ENCODE assay signal across 8 cellular contexts in genomic region chr1:1726088-1726487, GRCh38. TPM values are rescaled to one million over a fixed set of nuclear protein-coding genes. Genes with fewer than 3 reads are reported as not detected.
A peak's percentile ranks its signal among the peaks of the same experiment; 100 is the strongest.
DNase-seq lines count a peak whose midpoint lies in the region; ATAC-seq and TF ChIP-seq lines count a peak whose summit lies in the region.
"Not testable (repeated sequence)": the region's sequence is repeated elsewhere in the genome, so short reads cannot be mapped to it uniquely, and the experiment has no call there.

No MANE protein-coding gene starts in this region.

- peak overlapping the region; percentile 47 for H3K27ac Mint-ChIP-seq in CD4-positive, alpha-beta T cell
- H3K27ac Mint-ChIP-seq in activated CD4-positive, alpha-beta T cell treated with anti-CD3 and anti-CD28 coated beads, Interleukin-2, amount 10 ng/mL, durations not matched to agents 7 days and 5 days: peak overlapping the region; percentile 87
- peak overlapping the region; percentile 66 for H3K27ac Mint-ChIP-seq in activated T-helper 17 cell treated with anti-CD3 and anti-CD28 coated beads, Interleukin-2, amount 50 U/mL, for 72 hours
- H3K27ac Mint-ChIP-seq in brain: peak overlapping the region in 2 of 5 experiments; percentile 57 to 88
- H3K27ac Mint-ChIP-seq in nephron: peak overlapping the region in 1 of 3 experiments; percentile 46
- H3K27ac Mint-ChIP-seq in stimulated activated naive B cell treated with anti-CD40 and anti-IgM and Interleukin-4, amounts not matched to agents 10 μg/mL and 1 μg/mL and 100 μg/mL, for 72 hours: not testable (repeated sequence)

- not testable (repeated sequence) for H3K27me3 ChIP-seq in CD4-positive, alpha-beta T cell (ENCODE audit: control insufficient read depth, insufficient read depth, low read length); SJCRH30

- H3K27ac ChIP-seq in CD4-positive, alpha-beta T cell (ENCODE audit: low read depth, low read length): not testable (repeated sequence)
- H3K27ac ChIP-seq in SJCRH30: peak overlapping the region; percentile 98

- H3K4me1 Mint-ChIP-seq in CD4-positive, alpha-beta T cell (ENCODE audit: low read depth): peaks cover 20% of the 10 kb centered on the region
- peaks cover 37% of the 10 kb centered on the region for H3K4me1 Mint-ChIP-seq in activated CD4-positive, alpha-beta T cell treated with anti-CD3 and anti-CD28 coated beads, Interleukin-2, amount 10 ng/mL, durations not matched to agents 7 days and 5 days
- not testable (repeated sequence) for H3K4me1 Mint-ChIP-seq in activated T-helper 17 cell treated with anti-CD3 and anti-CD28 coated beads, Interleukin-2, amount 50 U/mL, for 72 hours; nephron; stimulated activated naive B cell treated with anti-CD40 and anti-IgM and Interleukin-4, amounts not matched to agents 10 μg/mL and 1 μg/mL and 100 μg/mL, for 72 hours
- peaks cover 16% of the 10 kb centered on the region for H3K4me1 Mint-ChIP-seq in brain

- POLR2A ChIA-PET in CD4-positive, alpha-beta T cell (lab: Charles Lee): interaction anchor here (0.8 kb wide), 1 partner anchor 67 kb away, joined by 3 read pairs; no protein-coding TSS in a partner anchor
- POLR2A ChIA-PET in activated CD4-positive, alpha-beta T cell treated with anti-CD3 and anti-CD28 coated beads, Interleukin-2, amount 10 ng/mL, durations not matched to agents 7 days and 5 days (lab: Charles Lee): not testable (repeated sequence)

- H3K4me3 ChIP-seq in SJCRH30: not testable (repeated sequence)

- not testable (repeated sequence) for TF ChIP-seq CTCF in CD4-positive, alpha-beta T cell (IDR thresholded peaks at IDR 0.05); brain (conservative IDR thresholded peaks at IDR 0.05); nephron (IDR thresholded peaks at IDR 0.05; ENCODE audit: unreplicated experiment in 3 of 3)

- not testable (repeated sequence) for ATAC-seq in CD4-positive, alpha-beta T cell (ENCODE audit: poor library complexity); activated T-helper 17 cell treated with anti-CD3 and anti-CD28 coated beads, Interleukin-2, amount 50 U/mL, for 72 hours (replicated peaks); stimulated activated naive B cell treated with anti-CD40 and anti-IgM and Interleukin-4, amounts not matched to agents 10 μg/mL and 1 μg/mL and 100 μg/mL, for 72 hours (replicated peaks)

- CTCF ChIA-PET in CD4-positive, alpha-beta T cell (lab: Charles Lee); activated CD4-positive, alpha-beta T cell treated with anti-CD3 and anti-CD28 coated beads, Interleukin-2, amount 10 ng/mL, durations not matched to agents 7 days and 5 days (lab: Charles Lee): not testable (repeated sequence)

- peaks cover 21% of the 10 kb centered on the region for H3K36me3 Mint-ChIP-seq in CD4-positive, alpha-beta T cell (ENCODE audit: low read depth)
- peaks cover 21% of the 10 kb centered on the region for H3K36me3 Mint-ChIP-seq in activated CD4-positive, alpha-beta T cell treated with anti-CD3 and anti-CD28 coated beads, Interleukin-2, amount 10 ng/mL, durations not matched to agents 7 days and 5 days (ENCODE audit: low read depth)
- peaks cover 22% of the 10 kb centered on the region for H3K36me3 Mint-ChIP-seq in activated T-helper 17 cell treated with anti-CD3 and anti-CD28 coated beads, Interleukin-2, amount 50 U/mL, for 72 hours (ENCODE audit: low read depth)
- H3K36me3 Mint-ChIP-seq in brain: peaks cover 22% of the 10 kb centered on the region
- H3K36me3 Mint-ChIP-seq in nephron (ENCODE audit: low read depth): peaks cover 17% of the 10 kb centered on the region
- peaks cover 10 to 16% of the 10 kb centered on the region in 2 donors for H3K36me3 Mint-ChIP-seq in stimulated activated naive B cell treated with anti-CD40 and anti-IgM and Interleukin-4, amounts not matched to agents 10 μg/mL and 1 μg/mL and 100 μg/mL, for 72 hours

- intact Hi-C loops in CD4-positive, alpha-beta T cell (cut with DNase I, micrococcal nuclease): not testable (repeated sequence)

- H3K4me1 ChIP-seq in SJCRH30: peaks cover 19% of the 10 kb centered on the region

- H3K36me3 ChIP-seq in SJCRH30: not testable (repeated sequence)

- DNase-seq in CD4-positive, alpha-beta T cell; SJCRH30; activated CD4-positive, alpha-beta T cell treated with anti-CD3 and anti-CD28 coated beads, Interleukin-2, amount 10 ng/mL, durations not matched to agents 7 days and 5 days; stimulated activated naive B cell treated with anti-CD40 and anti-IgM and Interleukin-4, amounts not matched to agents 10 μg/mL and 1 μg/mL and 100 μg/mL, for 72 hours: not testable (repeated sequence)
- DNase-seq in islet precursor cell: peak; percentile 15

- H3K9me3 Mint-ChIP-seq in CD4-positive, alpha-beta T cell; activated CD4-positive, alpha-beta T cell treated with anti-CD3 and anti-CD28 coated beads, Interleukin-2, amount 10 ng/mL, durations not matched to agents 7 days and 5 days; activated T-helper 17 cell treated with anti-CD3 and anti-CD28 coated beads, Interleukin-2, amount 50 U/mL, for 72 hours; brain; nephron; stimulated activated naive B cell treated with anti-CD40 and anti-IgM and Interleukin-4, amounts not matched to agents 10 μg/mL and 1 μg/mL and 100 μg/mL, for 72 hours: not testable (repeated sequence)

- H3K9me3 ChIP-seq in CD4-positive, alpha-beta T cell (ENCODE audit: control insufficient read depth, low read length); SJCRH30 (replicated peaks): not testable (repeated sequence)

- not testable (repeated sequence) for H3K27me3 Mint-ChIP-seq in CD4-positive, alpha-beta T cell; activated CD4-positive, alpha-beta T cell treated with anti-CD3 and anti-CD28 coated beads, Interleukin-2, amount 10 ng/mL, durations not matched to agents 7 days and 5 days; activated T-helper 17 cell treated with anti-CD3 and anti-CD28 coated beads, Interleukin-2, amount 50 U/mL, for 72 hours; brain; nephron (ENCODE audit: low read depth); stimulated activated naive B cell treated with anti-CD40 and anti-IgM and Interleukin-4, amounts not matched to agents 10 μg/mL and 1 μg/mL and 100 μg/mL, for 72 hours

- H3K4me3 Mint-ChIP-seq in CD4-positive, alpha-beta T cell: peak overlapping the region; percentile 30
- peak overlapping the region; percentile 27 for H3K4me3 Mint-ChIP-seq in activated CD4-positive, alpha-beta T cell treated with anti-CD3 and anti-CD28 coated beads, Interleukin-2, amount 10 ng/mL, durations not matched to agents 7 days and 5 days
- H3K4me3 Mint-ChIP-seq in activated T-helper 17 cell treated with anti-CD3 and anti-CD28 coated beads, Interleukin-2, amount 50 U/mL, for 72 hours: peak overlapping the region; percentile 42
- peak overlapping the region in 4 of 5 experiments; percentile 31 to 64 (median 56) for H3K4me3 Mint-ChIP-seq in brain
- H3K4me3 Mint-ChIP-seq in nephron: peak overlapping the region; percentile 58 to 73 (median 72)
- peak overlapping the region; percentile 50 to 66 for H3K4me3 Mint-ChIP-seq in stimulated activated naive B cell treated with anti-CD40 and anti-IgM and Interleukin-4, amounts not matched to agents 10 μg/mL and 1 μg/mL and 100 μg/mL, for 72 hours

RNA-seq across cellular contexts. Expression of gene CDK11A, which starts 1.9 kb away (rescaled TPM):
- total RNA-seq in CD4-positive, alpha-beta T cell: 100 to 1,000 TPM; 206 to 217 TPM
- total RNA-seq in SJCRH30 (2014; rRNA removed; shearing (Covaris generic)): 20.1 and 29.4 TPM in 2 replicates
- total RNA-seq in activated CD4-positive, alpha-beta T cell treated with anti-CD3 and anti-CD28 coated beads, Interleukin-2, amount 10 ng/mL, durations not matched to agents 7 days and 5 days: 10 to 100 TPM; 61.4 to 81.9 TPM
- total RNA-seq in activated T-helper 17 cell treated with anti-CD3 and anti-CD28 coated beads, Interleukin-2, amount 50 U/mL, for 72 hours: 10 to 100 TPM; 51.8 to 65.6 TPM
- 15.5 TPM for polyA plus RNA-seq in brain (ENCODE audit: insufficient read depth, low read depth, low replicate concordance)

RNA-seq across cellular contexts. Expression of gene SLC35E2B, which starts 33.5 kb away (rescaled TPM):
- total RNA-seq in CD4-positive, alpha-beta T cell: 10 to 100 TPM; 43.9 to 45.3 TPM
- 31.3 and 36.1 TPM in 2 replicates for total RNA-seq in SJCRH30 (2014; rRNA removed; shearing (Covaris generic))
- total RNA-seq in activated CD4-positive, alpha-beta T cell treated with anti-CD3 and anti-CD28 coated beads, Interleukin-2, amount 10 ng/mL, durations not matched to agents 7 days and 5 days: 10 to 100 TPM; 62.5 to 65.0 TPM
- 10 to 100 TPM; 31.4 to 38.5 TPM for total RNA-seq in activated T-helper 17 cell treated with anti-CD3 and anti-CD28 coated beads, Interleukin-2, amount 50 U/mL, for 72 hours
- 30.7 TPM for polyA plus RNA-seq in brain (ENCODE audit: insufficient read depth, low read depth, low replicate concordance)

RNA-seq across cellular contexts. Expression of gene NADK, which starts 52.2 kb away (rescaled TPM):
- 10 to 100 TPM; 19.9 to 25.1 TPM for total RNA-seq in CD4-positive, alpha-beta T cell
- total RNA-seq in SJCRH30 (2014; rRNA removed; shearing (Covaris generic)): 65.2 and 74.6 TPM in 2 replicates
- total RNA-seq in activated CD4-positive, alpha-beta T cell treated with anti-CD3 and anti-CD28 coated beads, Interleukin-2, amount 10 ng/mL, durations not matched to agents 7 days and 5 days: 10 to 100 TPM; 76.6 to 78.7 TPM
- total RNA-seq in activated T-helper 17 cell treated with anti-CD3 and anti-CD28 coated beads, Interleukin-2, amount 50 U/mL, for 72 hours: 10 to 100 TPM; 39.0 to 90.2 TPM
- polyA plus RNA-seq in brain (ENCODE audit: insufficient read depth, low read depth, low replicate concordance): 27.7 TPM
